ENCODE assay signal across 15 cellular contexts in the genomic region with DNA sequence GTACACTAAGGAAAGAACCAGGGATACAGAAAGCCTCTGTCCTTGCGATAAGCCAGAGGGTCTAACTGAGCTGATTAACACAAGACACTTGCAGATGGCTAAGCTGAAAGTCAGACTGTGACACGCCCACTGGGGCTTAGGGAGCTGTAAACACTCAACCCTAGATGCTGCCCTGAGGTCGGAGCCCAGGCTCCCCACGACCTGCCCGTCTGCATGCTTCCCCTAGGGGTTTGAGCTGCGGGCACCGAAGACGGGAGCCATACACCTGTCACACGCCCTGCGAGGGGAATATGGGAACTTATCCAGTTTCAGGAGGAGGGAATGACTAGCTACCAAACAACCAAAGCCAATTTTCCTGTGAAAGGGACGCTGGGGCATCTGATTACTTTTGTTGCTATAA.
DNase-seq lines count a peak whose midpoint lies in the region; ATAC-seq and TF ChIP-seq lines count a peak whose summit lies in the region.
"Had no signal": no experiment of that assay in that cellular context is flagged by ENCODE, and none has a peak within 500 bp of the region (broad histone marks: within the 10 kb centered on the region; RNA-seq: fewer than 3 reads in every experiment).

No MANE protein-coding gene starts in this region.

- H3K27ac Mint-ChIP-seq in GM23338 (no peak overlapping the region), chondrocyte (ENCODE audit: unreplicated experiment) (peak overlapping the region; percentile 39)
- H3K27ac Mint-ChIP-seq: activated T-helper 1 cell treated with anti-CD3 and anti-CD28 coated beads, Interleukin-12 subunit alpha, Interleukin-12 subunit beta, Interleukin-2, Interleukin-4 antibody, amounts not matched to agents 30 ng/mL and 10 ng/mL and 1 ng/mL, durations not matched to agents 14 hours and 24 hours and 36 hours; CD4-positive, alpha-beta memory T cell had no signal

- H3K27me3 ChIP-seq in GM23338 (ENCODE audit: insufficient read depth) (no peaks in the 10 kb centered on the region), psoas muscle (ENCODE audit: insufficient read depth in 3 of 3, low read length in 2 of 3) (peaks cover 0 to 7% (median 0%) of the 10 kb centered on the region in 3 donors)

- H3K27ac ChIP-seq in GM23338 (ENCODE audit: low read depth) (no peak overlapping the region), psoas muscle (peak overlapping the region; percentile 62)
- H3K27ac ChIP-seq: dorsolateral prefrontal cortex, upper lobe of right lung had no signal

- H3F3A ChIP-seq in GM23338 (replicated peaks; ENCODE audit: low read depth) = no peaks in the 10 kb centered on the region

- no peaks in the 10 kb centered on the region for H4K20me1 ChIP-seq in GM23338 (replicated peaks; ENCODE audit: insufficient read depth)

- no peaks in the 10 kb centered on the region for H3K4me1 Mint-ChIP-seq in GM23338
- no peaks in the 10 kb centered on the region for H3K4me1 Mint-ChIP-seq in chondrocyte (ENCODE audit: low read depth)
- H3K4me1 Mint-ChIP-seq: CD4-positive, alpha-beta memory T cell had no signal

- H3K27me3 Mint-ChIP-seq in GM23338 (ENCODE audit: insufficient read depth, low read depth, poor library complexity) = no peaks in the 10 kb centered on the region
- H3K27me3 Mint-ChIP-seq in chondrocyte (ENCODE audit: low read depth) = peaks cover 22% of the 10 kb centered on the region

- intact Hi-C loops in psoas muscle (cut with DNase I) (no loop called here), posterior vena cava (cut with DNase I) (no loop called here)

- peak; percentile 38; the same call in 1 of the 3 replicates for ATAC-seq in GM23338
- peak in 2 of 4 donors; percentile 29 to 35 for ATAC-seq in psoas muscle
- ATAC-seq in HG02763 (IDR thresholded peaks at IDR 0.05; ENCODE audit: unreplicated experiment) = no peak
- ATAC-seq: upper lobe of right lung had no signal

- H3K4me3 ChIP-seq in GM23338 (no peak overlapping the region), psoas muscle (no peak overlapping the region)
- H3K4me3 ChIP-seq: dorsolateral prefrontal cortex, upper lobe of right lung had no signal

- no peaks in the 10 kb centered on the region for H3K9me3 ChIP-seq in psoas muscle
- H3K9me3 ChIP-seq: upper lobe of right lung had no signal

- TF ChIP-seq CTCF in GM23338 (conservative IDR thresholded peaks at IDR 0.05; ENCODE audit: low read depth in 2 of 2) (no peak), chondrocyte (IDR thresholded peaks at IDR 0.05) (no peak), psoas muscle (IDR thresholded peaks at IDR 0.05) (no peak)

- WGBS in psoas muscle, 3 donors = 32 to 42% (median 39%) methylated on average over 11 of the region's 11 CpGs

- H3K4me3 Mint-ChIP-seq in GM23338 (no peak overlapping the region), chondrocyte (ENCODE audit: unreplicated experiment) (no peak overlapping the region)
- H3K4me3 Mint-ChIP-seq: activated T-helper 1 cell treated with anti-CD3 and anti-CD28 coated beads, Interleukin-12 subunit alpha, Interleukin-12 subunit beta, Interleukin-2, Interleukin-4 antibody, amounts not matched to agents 30 ng/mL and 10 ng/mL and 1 ng/mL, durations not matched to agents 14 hours and 24 hours and 36 hours; CD4-positive, alpha-beta memory T cell had no signal

- H3K36me3 Mint-ChIP-seq in GM23338 (ENCODE audit: low read depth) (no peaks in the 10 kb centered on the region; the same call in 2 of the 3 replicates), chondrocyte (ENCODE audit: low read depth) (no peaks in the 10 kb centered on the region)
- H3K36me3 Mint-ChIP-seq: CD4-positive, alpha-beta memory T cell had no signal

- H3K36me3 ChIP-seq in GM23338 (ENCODE audit: insufficient read depth) (no peaks in the 10 kb centered on the region), psoas muscle (ENCODE audit: insufficient read depth in 1 of 2, low read depth in 1 of 2) (no peaks in the 10 kb centered on the region)
- H3K36me3 ChIP-seq: upper lobe of right lung had no signal

- H3K4me1 ChIP-seq in GM23338 (ENCODE audit: insufficient read depth) = no peaks in the 10 kb centered on the region
- no peaks in the 10 kb centered on the region for H3K4me1 ChIP-seq in psoas muscle
- H3K4me1 ChIP-seq: upper lobe of right lung had no signal

- no peaks in the 10 kb centered on the region for H3K79me2 ChIP-seq in GM23338 (replicated peaks; ENCODE audit: insufficient read depth)

- H3K9me3 Mint-ChIP-seq in GM23338 = peaks cover 2% of the 10 kb centered on the region; the same call in 1 of the 3 replicates
- no peaks in the 10 kb centered on the region for H3K9me3 Mint-ChIP-seq in chondrocyte (ENCODE audit: low read depth)
- H3K9me3 Mint-ChIP-seq: activated T-helper 1 cell treated with anti-CD3 and anti-CD28 coated beads, Interleukin-12 subunit alpha, Interleukin-12 subunit beta, Interleukin-2, Interleukin-4 antibody, amounts not matched to agents 30 ng/mL and 10 ng/mL and 1 ng/mL, durations not matched to agents 14 hours and 24 hours and 36 hours; CD4-positive, alpha-beta memory T cell had no signal

- no peak overlapping the region for H2AFZ ChIP-seq in GM23338

- DNase-seq in GM23338 (ENCODE audit: low spot score) = no peak
- DNase-seq in NCI-H345 (lab: John Stamatoyannopoulos, UW) = peak; percentile 59
- DNase-seq in chondrocyte (ENCODE audit: low spot score) = no peak
- no peak for DNase-seq in psoas muscle
- no peak for DNase-seq in NK-92 treated with Interleukin-12 subunit alpha and Interleukin-12 subunit beta, amount 100 ng/mL, for 24 hours (lab: John Stamatoyannopoulos, UW)
- DNase-seq in posterior vena cava (ENCODE audit: low spot score) = no peak
- DNase-seq: activated CD4-positive, alpha-beta T cell treated with anti-CD3 and anti-CD28 coated beads for 48 hours; CD4-positive, alpha-beta memory T cell; NCI-H1048; NCI-H510A treated with DMSO at 0.1 percent for 48 hours; Right ventricle myocardium superior; upper lobe of right lung had no signal

- H3K9me2 ChIP-seq in GM23338 (ENCODE audit: insufficient read depth) = 0 out of 2 replicates have a peak, but pooled peaks cover 5% of the 10 kb centered on the region

- no peak overlapping the region for H3K4me2 ChIP-seq in GM23338

TF ChIP-seq in GM23338, 12 proteins besides CTCF, POLR2A, EP300 and RAD21:
- TF ChIP-seq EZH2 (IDR thresholded peaks at IDR 0.05; ENCODE audit: low read depth, unreplicated experiment) (no peak), CREB1 (CRISPR knock-in tag; IDR thresholded peaks at IDR 0.05; ENCODE audit: low read depth) (no peak), ZNF114 (CRISPR knock-in tag; IDR thresholded peaks at IDR 0.05) (no peak), EZH2phosphoT487 (IDR thresholded peaks at IDR 0.05; ENCODE audit: unreplicated experiment) (no peak), JUNB (IDR thresholded peaks at IDR 0.05; ENCODE audit: unreplicated experiment) (no peak)
